1 cellular context compared by ENCODE assay signal in the genomic region with DNA sequence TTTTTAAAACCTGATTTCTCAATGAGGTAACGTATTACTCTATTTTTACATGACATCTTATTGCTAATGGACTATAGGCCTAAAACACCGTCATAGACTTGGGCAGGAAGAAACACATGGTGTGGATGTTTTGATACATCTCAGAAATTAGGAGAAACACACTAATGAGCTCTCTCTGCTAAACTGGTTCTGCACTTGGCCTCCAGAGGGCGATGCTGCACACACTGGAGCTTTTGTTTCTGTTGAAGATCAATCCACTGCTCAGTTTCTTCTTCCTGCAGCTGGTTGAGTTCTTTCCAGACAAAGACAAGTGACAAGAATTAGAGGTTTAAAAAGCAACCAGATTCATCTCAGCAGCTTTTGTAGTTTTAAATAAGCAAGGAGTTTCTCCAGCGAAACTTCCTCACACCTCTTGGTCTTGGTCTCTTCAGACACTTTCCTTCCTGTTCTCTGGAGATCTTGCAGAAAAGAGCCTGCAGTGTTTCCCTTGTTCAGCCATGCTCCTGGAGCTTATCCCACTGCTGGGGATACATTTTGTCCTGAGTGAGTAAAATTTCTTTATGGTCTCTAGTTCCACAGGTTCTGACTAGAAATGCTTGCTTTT.
TF ChIP-seq lines count a peak whose summit lies in the region.

No MANE protein-coding gene starts in this region.

TF ChIP-seq in GM12878, 131 proteins besides CTCF, POLR2A, EP300 and RAD21:
- TF ChIP-seq, protein P1, sequence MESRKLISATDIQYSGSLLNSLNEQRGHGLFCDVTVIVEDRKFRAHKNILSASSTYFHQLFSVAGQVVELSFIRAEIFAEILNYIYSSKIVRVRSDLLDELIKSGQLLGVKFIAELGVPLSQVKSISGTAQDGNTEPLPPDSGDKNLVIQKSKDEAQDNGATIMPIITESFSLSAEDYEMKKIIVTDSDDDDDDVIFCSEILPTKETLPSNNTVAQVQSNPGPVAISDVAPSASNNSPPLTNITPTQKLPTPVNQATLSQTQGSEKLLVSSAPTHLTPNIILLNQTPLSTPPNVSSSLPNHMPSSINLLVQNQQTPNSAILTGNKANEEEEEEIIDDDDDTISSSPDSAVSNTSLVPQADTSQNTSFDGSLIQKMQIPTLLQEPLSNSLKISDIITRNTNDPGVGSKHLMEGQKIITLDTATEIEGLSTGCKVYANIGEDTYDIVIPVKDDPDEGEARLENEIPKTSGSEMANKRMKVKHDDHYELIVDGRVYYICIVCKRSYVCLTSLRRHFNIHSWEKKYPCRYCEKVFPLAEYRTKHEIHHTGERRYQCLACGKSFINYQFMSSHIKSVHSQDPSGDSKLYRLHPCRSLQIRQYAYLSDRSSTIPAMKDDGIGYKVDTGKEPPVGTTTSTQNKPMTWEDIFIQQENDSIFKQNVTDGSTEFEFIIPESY (IDR thresholded peaks at IDR 0.05) = no peak
- TF ChIP-seq SREBF1 (IDR thresholded peaks at IDR 0.05; ENCODE audit: low read length) (no peak), NBN (IDR thresholded peaks at IDR 0.05) (no peak), PAX5 (IDR thresholded peaks at IDR 0.05; ENCODE audit: borderline replicate concordance, low read depth, low read length) (no peak), RFX5 (IDR thresholded peaks at IDR 0.05; ENCODE audit: low read depth, low read length) (no peak), CREB1 (IDR thresholded peaks at IDR 0.05; ENCODE audit: low read depth) (no peak), STAT3 (IDR thresholded peaks at IDR 0.05; ENCODE audit: low read depth, low read length) (no peak), SIX5 (IDR thresholded peaks at IDR 0.05; ENCODE audit: low read depth, low read length, severe bottlenecking) (no peak)
